ENCODE assay signal across 8 cellular contexts in genomic region chr12:131860472-131861260, GRCh38. TPM values are rescaled to one million over a fixed set of nuclear protein-coding genes. Genes with fewer than 3 reads are reported as not detected.
DNase-seq lines count a peak whose midpoint lies in the region; ATAC-seq and TF ChIP-seq lines count a peak whose summit lies in the region.

No MANE protein-coding gene starts in this region.

- no peak overlapping the region for H3K27ac Mint-ChIP-seq in activated naive CD4-positive, alpha-beta T cell treated with anti-CD3 and anti-CD28 coated beads, Interleukin-2, amount 50 U/mL, for 72 hours

- TF ChIP-seq CTCF in sigmoid colon (IDR thresholded peaks at IDR 0.05): no peak

- WGBS in ectodermal cell, 2 experiments: 36 to 39% methylated on average over 22 of the region's 22 CpGs
- 51 to 56% methylated on average over 18 to 19 of the region's 22 CpGs for WGBS in mesodermal cell (ENCODE audit: insufficient coverage in 2 of 2), 2 experiments
- WGBS in sigmoid colon, 2 donors: 12 to 42% methylated on average over 22 of the region's 22 CpGs

- H3K9me3 Mint-ChIP-seq in activated naive CD4-positive, alpha-beta T cell treated with anti-CD3 and anti-CD28 coated beads, Interleukin-2, amount 50 U/mL, for 72 hours: no peaks in the 10 kb centered on the region

- no peaks in the 10 kb centered on the region for H3K9me3 ChIP-seq in ectodermal cell (ENCODE audit: control insufficient read depth, low read length)
- H3K9me3 ChIP-seq in mesodermal cell (ENCODE audit: control insufficient read depth, low read length): no peaks in the 10 kb centered on the region
- no peaks in the 10 kb centered on the region for H3K9me3 ChIP-seq in sigmoid colon

- no peak for ATAC-seq in activated naive CD4-positive, alpha-beta T cell treated with anti-CD3 and anti-CD28 coated beads, Interleukin-2, amount 50 U/mL, for 72 hours
- ATAC-seq in HG03469 (IDR thresholded peaks at IDR 0.05; ENCODE audit: unreplicated experiment): no peak

- TF ChIP-seq POLR2A in sigmoid colon (IDR thresholded peaks at IDR 0.05): no peak

- DNase-seq in activated naive CD4-positive, alpha-beta T cell treated with Interleukin-2 at 50 U/mL for 16 hours: peak; percentile 27
- no peak for DNase-seq in activated naive CD4-positive, alpha-beta T cell treated with anti-CD3 and anti-CD28 coated beads, Interleukin-2, amount 50 U/mL, for 72 hours (ENCODE audit: low spot score in 2 of 2)
- peak; percentile 45 for DNase-seq in NOMO-1 treated with dmso at 0.1 percent for 144 hours (lab: John Stamatoyannopoulos, UW; ENCODE audit: unreplicated experiment)
- DNase-seq in DMS114 treated with DMSO at 0.1 percent for 48 hours (lab: John Stamatoyannopoulos, UW; ENCODE audit: unreplicated experiment): no peak
- no peak for DNase-seq in sigmoid colon

- H3K4me1 ChIP-seq in ectodermal cell (ENCODE audit: control insufficient read depth, insufficient read depth, low read length) (peaks cover 14% of the 10 kb centered on the region), mesodermal cell (ENCODE audit: control insufficient read depth, insufficient read depth, low read length, poor library complexity, severe bottlenecking) (peaks cover 16% of the 10 kb centered on the region), sigmoid colon (peaks cover 0 to 16% (median 0%) of the 10 kb centered on the region in 4 donors)

- intact Hi-C loops in sigmoid colon (cut with DNase I): no loop called here

- H3K4me3 ChIP-seq in ectodermal cell (ENCODE audit: insufficient read depth, low read depth, low read length) (no peak overlapping the region), mesodermal cell (ENCODE audit: extremely low read depth, insufficient read depth, low read length, poor library complexity, severe bottlenecking) (no peak overlapping the region), sigmoid colon (no peak overlapping the region)

- H3K27me3 ChIP-seq in ectodermal cell (ENCODE audit: control insufficient read depth, insufficient read depth, low read length, poor library complexity, severe bottlenecking) (no peaks in the 10 kb centered on the region), sigmoid colon (peaks cover 0 to 4% (median 0%) of the 10 kb centered on the region in 3 donors)

- no peak for TF ChIP-seq EP300 in sigmoid colon (IDR thresholded peaks at IDR 0.05)

- H3K36me3 ChIP-seq in ectodermal cell (ENCODE audit: control insufficient read depth, insufficient read depth, low read length) (no peaks in the 10 kb centered on the region), mesodermal cell (ENCODE audit: control insufficient read depth, insufficient read depth, low read length) (no peaks in the 10 kb centered on the region), sigmoid colon (no peaks in the 10 kb centered on the region)

- peak overlapping the region; percentile 58 for H3K27ac ChIP-seq in ectodermal cell (ENCODE audit: insufficient read depth, low read depth, low read length, poor library complexity, severe bottlenecking)
- peak overlapping the region; percentile 83 for H3K27ac ChIP-seq in mesodermal cell (ENCODE audit: low read depth, low read length, severe bottlenecking)
- peak overlapping the region in 1 of 4 donors; percentile 8 for H3K27ac ChIP-seq in sigmoid colon

- no peaks in the 10 kb centered on the region for H3K36me3 Mint-ChIP-seq in activated naive CD4-positive, alpha-beta T cell treated with anti-CD3 and anti-CD28 coated beads, Interleukin-2, amount 50 U/mL, for 72 hours

RNA-seq across cellular contexts. Expression of gene MMP17, which starts 32.5 kb away (rescaled TPM):
- not detected for total RNA-seq in activated naive CD4-positive, alpha-beta T cell treated with anti-CD3 and anti-CD28 coated beads, Interleukin-2, amount 50 U/mL, for 72 hours
- polyA plus RNA-seq in ectodermal cell (2013, experiment 1 of 4): 11.1 TPM
- 7.5 TPM for polyA plus RNA-seq in ectodermal cell (2013, experiment 2 of 4)
- polyA plus RNA-seq in ectodermal cell (2013, experiment 3 of 4): 6.2 TPM
- polyA plus RNA-seq in ectodermal cell (2013, experiment 4 of 4): 9.5 TPM
- polyA plus RNA-seq in mesodermal cell (2013, experiment 1 of 2): 5.0 TPM
- 5.2 TPM for polyA plus RNA-seq in mesodermal cell (2013, experiment 2 of 2)
- 1 to 10 TPM; 2.7 to 7.1 (median 4.9) TPM for total RNA-seq in sigmoid colon
- polyA plus RNA-seq in sigmoid colon: 1 to 10 TPM in 1 of 3 donors, under 1 TPM in 1, not detected in 1; 0.60 to 6.8 TPM

RNA-seq across cellular contexts. Expression of gene ULK1, which starts 33.8 kb away (rescaled TPM):
- total RNA-seq in activated naive CD4-positive, alpha-beta T cell treated with anti-CD3 and anti-CD28 coated beads, Interleukin-2, amount 50 U/mL, for 72 hours: 10 to 100 TPM; 17.1 to 33.9 TPM
- 57.1 TPM for polyA plus RNA-seq in ectodermal cell (2013, experiment 1 of 4)
- 58.6 TPM for polyA plus RNA-seq in ectodermal cell (2013, experiment 2 of 4)
- polyA plus RNA-seq in ectodermal cell (2013, experiment 3 of 4): 42.2 TPM
- 45.0 TPM for polyA plus RNA-seq in ectodermal cell (2013, experiment 4 of 4)
- polyA plus RNA-seq in mesodermal cell (2013, experiment 1 of 2): 36.6 TPM
- polyA plus RNA-seq in mesodermal cell (2013, experiment 2 of 2): 28.0 TPM
- 10 to 100 TPM; 13.2 to 29.1 (median 18.6) TPM for total RNA-seq in sigmoid colon
- polyA plus RNA-seq in sigmoid colon: 10 to 100 TPM in 1 of 3 donors, 1 to 10 TPM in 2; 5.3 to 17.5 (median 5.4) TPM

Comparison
In these comparisons a context has a peak if more than half of its experiments do, and no peak if none do; other contexts are left out.
1. DNase-seq: peak in activated naive CD4-positive, alpha-beta T cell treated with Interleukin-2 at 50 U/mL for 16 hours (single experiment) and NOMO-1 treated with dmso at 0.1 percent for 144 hours (single experiment); none in activated naive CD4-positive, alpha-beta T cell treated with anti-CD3 and anti-CD28 coated beads, Interleukin-2, amount 50 U/mL, for 72 hours (0 of 2), DMS114 treated with DMSO at 0.1 percent for 48 hours (single experiment) and sigmoid colon (single experiment).